In genomic region chr2:46971914-46972313, GRCh38 we compare ENCODE assay signal across 19 cellular contexts. TPM values are rescaled to one million over a fixed set of nuclear protein-coding genes. Genes with fewer than 3 reads are reported as not detected.
DNase-seq lines count a peak whose midpoint lies in the region; ATAC-seq and TF ChIP-seq lines count a peak whose summit lies in the region.
"Had no signal": no experiment of that assay in that cellular context is flagged by ENCODE, and none has a peak within 500 bp of the region (broad histone marks: within the 10 kb centered on the region; RNA-seq: fewer than 3 reads in every experiment).

No MANE protein-coding gene starts in this region.

- no peaks in the 10 kb centered on the region for H3K27me3 ChIP-seq in Karpas-422 (ENCODE audit: low read length)
- H3K27me3 ChIP-seq: neural progenitor cell had no signal

- no peak for DNase-seq in CD14-positive monocyte (ENCODE audit: low spot score)
- DNase-seq in Karpas-422: no peak
- DNase-seq in osteocyte (ENCODE audit: extremely low spot score, unreplicated experiment): no peak
- no peak for DNase-seq in stimulated activated CD4-positive, alpha-beta T cell treated with anti-CD3 and anti-CD28 coated beads, Interleukin-2, amount 100 ng/mL, for 48 hours
- DNase-seq in GOT3 (lab: John Stamatoyannopoulos, UW): no peak
- no peak for DNase-seq in activated effector memory CD4-positive, alpha-beta T cell treated with Interleukin-2 at 50 U/mL for 16 hours
- DNase-seq: activated CD4-positive, alpha-beta T cell treated with anti-CD3 and anti-CD28 coated beads, Interleukin-2, amount 50 U/mL, for 48 hours; activated T-cell treated with anti-CD3 and anti-CD28 coated beads, Interleukin-2, amount 50 U/mL, for 4 hours; AML-193; effector memory CD4-positive, alpha-beta T cell; GDM1; kidney glomerular epithelial cell; midbrain; NCI-H187; stimulated activated CD4-positive, alpha-beta T cell treated with anti-CD3 and anti-CD28 coated beads, Interleukin-15, amount 100 ng/mL, for 24 hours; stimulated activated naive CD8-positive, alpha-beta T cell treated with anti-CD3 and anti-CD28 coated beads, Interleukin-15, Interleukin-2, amounts not matched to agents 100 U/mL and 50 U/mL, for 24 hours had no signal

- no peak for ATAC-seq in HG02870 (IDR thresholded peaks at IDR 0.05; ENCODE audit: unreplicated experiment)
- ATAC-seq: activated T-cell treated with anti-CD3 and anti-CD28 coated beads, Interleukin-2, amount 50 U/mL, for 4 hours; stimulated activated naive CD8-positive, alpha-beta T cell treated with anti-CD3 and anti-CD28 coated beads, Interleukin-15, Interleukin-2, amounts not matched to agents 100 U/mL and 50 U/mL, for 24 hours had no signal

- no peak overlapping the region for H3K4me3 Mint-ChIP-seq in CD14-positive monocyte
- H3K4me3 Mint-ChIP-seq in dendritic cell treated with granulocyte-macrophage colony-stimulating factor and Interleukin-4, amounts not matched to agents 40 ng/mL and 50 ng/mL, for 4 days: no peak overlapping the region
- no peak overlapping the region for H3K4me3 Mint-ChIP-seq in osteocyte (ENCODE audit: unreplicated experiment)
- H3K4me3 Mint-ChIP-seq: activated T-cell treated with anti-CD3 and anti-CD28 coated beads, Interleukin-2, amount 50 U/mL, for 4 hours; neural progenitor cell had no signal

- TF ChIP-seq CTCF in CD14-positive monocyte (IDR thresholded peaks at IDR 0.05) (no peak), osteocyte (IDR thresholded peaks at IDR 0.05) (no peak)

- 0 out of 2 replicates have a peak, but pooled peaks cover 3% of the 10 kb centered on the region for H3K36me3 ChIP-seq in Karpas-422 (ENCODE audit: insufficient read depth, low read length)
- H3K36me3 ChIP-seq: neural progenitor cell had no signal

- H3K4me1 ChIP-seq in Karpas-422 (ENCODE audit: low read length): peaks cover 48% of the 10 kb centered on the region
- H3K4me1 ChIP-seq: neural progenitor cell had no signal

- intact Hi-C loops in CD14-positive monocyte (cut with micrococcal nuclease): no loop called here
- intact Hi-C loops in dendritic cell treated with granulocyte-macrophage colony-stimulating factor and Interleukin-4, amounts not matched to agents 40 ng/mL and 50 ng/mL, for 4 days (cut with micrococcal nuclease): no loop called here

- H3K4me2 ChIP-seq in Karpas-422 (ENCODE audit: low read depth, low read length, poor library complexity, severe bottlenecking): no peak overlapping the region
- H3K4me2 ChIP-seq: neural progenitor cell had no signal

- H2AFZ ChIP-seq in Karpas-422 (ENCODE audit: low read length): no peak overlapping the region
- H2AFZ ChIP-seq: neural progenitor cell had no signal

- H3K4me3 ChIP-seq in Karpas-422 (ENCODE audit: low read length): no peak overlapping the region
- H3K4me3 ChIP-seq: neural progenitor cell had no signal

- H4K20me1 ChIP-seq in Karpas-422 (ENCODE audit: insufficient read depth, low read depth, low read length): no peaks in the 10 kb centered on the region

- no peaks in the 10 kb centered on the region for H3K9me2 ChIP-seq in Karpas-422 (replicated peaks; ENCODE audit: insufficient read depth, low read length)

- H3K9me3 ChIP-seq in Karpas-422 (ENCODE audit: low read length): no peaks in the 10 kb centered on the region

- H3K27me3 Mint-ChIP-seq in CD14-positive monocyte (ENCODE audit: low read depth in 3 of 3): no peaks in the 10 kb centered on the region
- H3K27me3 Mint-ChIP-seq in dendritic cell treated with granulocyte-macrophage colony-stimulating factor and Interleukin-4, amounts not matched to agents 40 ng/mL and 50 ng/mL, for 4 days: no peaks in the 10 kb centered on the region
- H3K27me3 Mint-ChIP-seq in osteocyte (ENCODE audit: unreplicated experiment): no peaks in the 10 kb centered on the region

- H3K9me3 Mint-ChIP-seq in CD14-positive monocyte: no peaks in the 10 kb centered on the region
- no peaks in the 10 kb centered on the region for H3K9me3 Mint-ChIP-seq in dendritic cell treated with granulocyte-macrophage colony-stimulating factor and Interleukin-4, amounts not matched to agents 40 ng/mL and 50 ng/mL, for 4 days
- H3K9me3 Mint-ChIP-seq in osteocyte (ENCODE audit: unreplicated experiment): no peaks in the 10 kb centered on the region
- H3K9me3 Mint-ChIP-seq: activated T-cell treated with anti-CD3 and anti-CD28 coated beads, Interleukin-2, amount 50 U/mL, for 4 hours; neural progenitor cell had no signal

- H3K79me2 ChIP-seq in Karpas-422 (ENCODE audit: low read length): peaks cover 49% of the 10 kb centered on the region

- peak overlapping the region; percentile 54 for H3K27ac ChIP-seq in Karpas-422 (ENCODE audit: low read length)
- H3K27ac ChIP-seq: neural progenitor cell had no signal

- peaks cover 50 to 66% of the 10 kb centered on the region in 2 donors for H3K36me3 Mint-ChIP-seq in CD14-positive monocyte
- peaks cover 82% of the 10 kb centered on the region for H3K36me3 Mint-ChIP-seq in dendritic cell treated with granulocyte-macrophage colony-stimulating factor and Interleukin-4, amounts not matched to agents 40 ng/mL and 50 ng/mL, for 4 days (ENCODE audit: low read depth)
- H3K36me3 Mint-ChIP-seq in osteocyte (ENCODE audit: unreplicated experiment): peaks cover 6% of the 10 kb centered on the region

- peak overlapping the region; percentile 94 to 100 (median 99) for H3K27ac Mint-ChIP-seq in CD14-positive monocyte
- H3K27ac Mint-ChIP-seq in dendritic cell treated with granulocyte-macrophage colony-stimulating factor and Interleukin-4, amounts not matched to agents 40 ng/mL and 50 ng/mL, for 4 days: peak overlapping the region; percentile 95
- peak overlapping the region; percentile 80 for H3K27ac Mint-ChIP-seq in osteocyte (ENCODE audit: unreplicated experiment)
- H3K27ac Mint-ChIP-seq: neural progenitor cell had no signal

- H3K4me1 Mint-ChIP-seq in CD14-positive monocyte (peaks cover 88% of the 10 kb centered on the region), osteocyte (ENCODE audit: unreplicated experiment) (peaks cover 55% of the 10 kb centered on the region)
- peaks cover 94% of the 10 kb centered on the region for H3K4me1 Mint-ChIP-seq in dendritic cell treated with granulocyte-macrophage colony-stimulating factor and Interleukin-4, amounts not matched to agents 40 ng/mL and 50 ng/mL, for 4 days (ENCODE audit: low read depth)

- no peak overlapping the region for H3K9ac ChIP-seq in Karpas-422 (ENCODE audit: low read length)
- H3K9ac ChIP-seq: neural progenitor cell had no signal

RNA-seq across cellular contexts. Expression of gene TTC7A, which starts 30.9 kb away (rescaled TPM):
- polyA plus RNA-seq in CD14-positive monocyte: 10 to 100 TPM; 43.2 to 52.5 TPM
- total RNA-seq in Karpas-422 (2014; rRNA removed; shearing (Covaris generic); ENCODE audit: low replicate concordance): 53.7 and 54.6 TPM in 2 replicates
- 17.8 and 20.0 TPM in 2 replicates for total RNA-seq in osteocyte

RNA-seq across cellular contexts. Expression of gene MCFD2, which starts 56.3 kb away (rescaled TPM):
- 10 to 100 TPM; 33.6 to 38.5 TPM for polyA plus RNA-seq in CD14-positive monocyte
- total RNA-seq in Karpas-422 (2014; rRNA removed; shearing (Covaris generic); ENCODE audit: low replicate concordance): 37.8 and 47.6 TPM in 2 replicates
- total RNA-seq in osteocyte: 97.6 and 106 TPM in 2 replicates
